ENCODE assay signal across 16 cellular contexts in the genomic region with DNA sequence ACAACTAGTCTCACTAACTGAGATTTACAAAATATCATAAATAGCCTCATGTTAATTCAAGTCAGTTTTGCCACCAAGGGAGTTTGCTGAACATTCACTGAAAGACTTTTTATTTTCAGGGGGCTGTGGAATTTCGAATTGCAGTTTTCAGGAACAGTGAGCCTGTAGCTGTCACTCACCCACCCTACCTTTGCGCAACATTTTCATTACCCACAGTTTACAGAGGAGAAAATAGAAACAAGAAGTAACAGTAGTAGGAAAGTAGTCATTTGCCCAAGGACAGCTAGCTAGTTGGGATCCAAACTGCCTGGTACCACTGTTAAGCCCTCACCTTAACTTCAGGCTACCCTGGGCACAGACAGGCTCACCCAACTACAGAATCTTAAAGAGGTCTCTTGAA.
DNase-seq lines count a peak whose midpoint lies in the region; ATAC-seq and TF ChIP-seq lines count a peak whose summit lies in the region.
"Had no signal": no experiment of that assay in that cellular context is flagged by ENCODE, and none has a peak within 500 bp of the region (broad histone marks: within the 10 kb centered on the region; RNA-seq: fewer than 3 reads in every experiment).

No MANE protein-coding gene starts in this region.

- peaks cover 6% of the 10 kb centered on the region for H3K4me1 Mint-ChIP-seq in endodermal cell
- no peaks in the 10 kb centered on the region for H3K4me1 Mint-ChIP-seq in stimulated activated memory B cell treated with anti-CD40 and anti-IgM and Interleukin-4, amounts not matched to agents 10 μg/mL and 1 μg/mL and 100 μg/mL, for 72 hours
- H3K4me1 Mint-ChIP-seq: B cell had no signal

- no peak overlapping the region for H3K4me3 Mint-ChIP-seq in endodermal cell
- no peak overlapping the region for H3K4me3 Mint-ChIP-seq in stimulated activated memory B cell treated with anti-CD40 and anti-IgM and Interleukin-4, amounts not matched to agents 10 μg/mL and 1 μg/mL and 100 μg/mL, for 72 hours
- H3K4me3 Mint-ChIP-seq: B cell had no signal

- no peaks in the 10 kb centered on the region for H3K27me3 ChIP-seq in endodermal cell (ENCODE audit: control insufficient read depth, insufficient read depth, low read length, poor library complexity, severe bottlenecking)

- DNase-seq in SIG-M5 treated with dmso at 0.1 percent for 504 hours (lab: John Stamatoyannopoulos, UW; ENCODE audit: unreplicated experiment) (peak; percentile 36), SIG-M5 (lab: John Stamatoyannopoulos, UW) (no peak), NOMO-1 treated with DMSO at 0.1 percent for 48 hours (lab: John Stamatoyannopoulos, UW; ENCODE audit: unreplicated experiment) (peak; percentile 66), endodermal cell (no peak), renal cortical epithelial cell (ENCODE audit: low read depth) (peak; percentile 27)
- DNase-seq in stimulated activated naive CD4-positive, alpha-beta T cell (lab: John Stamatoyannopoulos, UW) = no peak
- DNase-seq: 8988T, DMS79 treated with DMSO at 0.1 percent for 48 hours, MM.1S, NCI-H1417 treated with DMSO at 0.1 percent for 48 hours, NCI-H2029, NCI-H2171, SHP77 treated with DMSO at 0.1 percent for 48 hours had no signal

- no peak overlapping the region for H3K27ac ChIP-seq in endodermal cell (ENCODE audit: low read depth, low read length)

- H3K36me3 ChIP-seq in endodermal cell (ENCODE audit: control insufficient read depth, insufficient read depth, low read length) = no peaks in the 10 kb centered on the region

- H3K9ac ChIP-seq in endodermal cell (ENCODE audit: extremely low read depth, low read length, poor library complexity, severe bottlenecking) = no peak overlapping the region

- H3K36me3 Mint-ChIP-seq in endodermal cell (ENCODE audit: low read depth) = peaks cover 15% of the 10 kb centered on the region
- H3K36me3 Mint-ChIP-seq in stimulated activated memory B cell treated with anti-CD40 and anti-IgM and Interleukin-4, amounts not matched to agents 10 μg/mL and 1 μg/mL and 100 μg/mL, for 72 hours = no peaks in the 10 kb centered on the region

- H3K4me3 ChIP-seq in endodermal cell (ENCODE audit: low read length) = no peak overlapping the region

- no peak for TF ChIP-seq CTCF in endodermal cell (conservative IDR thresholded peaks at IDR 0.05)

- no peaks in the 10 kb centered on the region for H3K27me3 Mint-ChIP-seq in endodermal cell (ENCODE audit: insufficient read depth)
- no peaks in the 10 kb centered on the region for H3K27me3 Mint-ChIP-seq in stimulated activated memory B cell treated with anti-CD40 and anti-IgM and Interleukin-4, amounts not matched to agents 10 μg/mL and 1 μg/mL and 100 μg/mL, for 72 hours

- H3K4me1 ChIP-seq in endodermal cell (ENCODE audit: control insufficient read depth, insufficient read depth, low read length) = no peaks in the 10 kb centered on the region

- H3K27ac Mint-ChIP-seq in endodermal cell = peak overlapping the region; percentile 21
- H3K27ac Mint-ChIP-seq in stimulated activated memory B cell treated with anti-CD40 and anti-IgM and Interleukin-4, amounts not matched to agents 10 μg/mL and 1 μg/mL and 100 μg/mL, for 72 hours = no peak overlapping the region
- H3K27ac Mint-ChIP-seq: B cell had no signal

- no peaks in the 10 kb centered on the region for H3K9me3 ChIP-seq in endodermal cell (ENCODE audit: control insufficient read depth, low read length)

- WGBS in endodermal cell (ENCODE audit: insufficient coverage in 1 of 2, insufficient read length in 1 of 2), 2 experiments = 100% methylated on average over 1 of the region's 2 CpGs; no CpG with 5 or more reads in 1 of the 2 experiments

- ATAC-seq in GM19023 (IDR thresholded peaks at IDR 0.05; ENCODE audit: unreplicated experiment) = no peak
- ATAC-seq in stimulated activated memory B cell treated with anti-CD40 and anti-IgM and Interleukin-4, amounts not matched to agents 10 μg/mL and 1 μg/mL and 100 μg/mL, for 72 hours = no peak

- no peaks in the 10 kb centered on the region for H3K9me3 Mint-ChIP-seq in endodermal cell
- H3K9me3 Mint-ChIP-seq in stimulated activated memory B cell treated with anti-CD40 and anti-IgM and Interleukin-4, amounts not matched to agents 10 μg/mL and 1 μg/mL and 100 μg/mL, for 72 hours = no peaks in the 10 kb centered on the region

Comparison
In these comparisons a context has a peak if more than half of its experiments do, and no peak if none do; other contexts are left out.
1. DNase-seq: peak in SIG-M5 treated with dmso at 0.1 percent for 504 hours (single experiment), NOMO-1 treated with DMSO at 0.1 percent for 48 hours (single experiment) and renal cortical epithelial cell (single experiment); none in SIG-M5 (single experiment), endodermal cell (single experiment) and stimulated activated naive CD4-positive, alpha-beta T cell (0 of 6).